8 cellular contexts compared by ENCODE assay signal in genomic region chr19:18919895-18920204, GRCh38. TPM values are rescaled to one million over a fixed set of nuclear protein-coding genes. Genes with fewer than 3 reads are reported as not detected.
A peak's percentile ranks its signal among the peaks of the same experiment; 100 is the strongest.
DNase-seq lines count a peak whose midpoint lies in the region; ATAC-seq and TF ChIP-seq lines count a peak whose summit lies in the region.

No MANE protein-coding gene starts in this region.

- intact Hi-C loops in activated CD4-positive, alpha-beta T cell treated with anti-CD3 and anti-CD28 coated beads for 36 hours (cut with DNase I, micrococcal nuclease): loop anchor here (1.0 to 2.0 kb wide), 21 partner anchors 12 to 727 kb away; partner anchors contain the start of genes BORCS8 (in 2 of the 2), ELL (in 2 of the 2), RFXANK (in 2 of the 2) and TMEM161A (in 2 of the 2)
- intact Hi-C loops in testis (cut with DNase I; ENCODE audit: low total_unique reads): no loop called here

- no peaks in the 10 kb centered on the region for H3K9me3 Mint-ChIP-seq in activated CD4-positive, alpha-beta T cell treated with anti-CD3 and anti-CD28 coated beads for 36 hours (ENCODE audit: low read depth)
- no peaks in the 10 kb centered on the region for H3K9me3 Mint-ChIP-seq in activated naive CD8-positive, alpha-beta T cell treated with anti-CD3 and anti-CD28 coated beads for 36 hours

- TF ChIP-seq CTCF in kidney epithelial cell (IDR thresholded peaks at IDR 0.05; ENCODE audit: insufficient read depth, low read length, poor library complexity, severe bottlenecking) (no peak), testis (IDR thresholded peaks at IDR 0.05) (no peak)

- peak overlapping the region; percentile 99 for H3K4me3 Mint-ChIP-seq in activated CD4-positive, alpha-beta T cell treated with anti-CD3 and anti-CD28 coated beads for 36 hours
- H3K4me3 Mint-ChIP-seq in activated naive CD8-positive, alpha-beta T cell treated with anti-CD3 and anti-CD28 coated beads for 36 hours: peak overlapping the region; percentile 99

- peaks cover 20% of the 10 kb centered on the region for H3K4me1 ChIP-seq in testis

- WGBS in testis, 2 donors: 0 to 3% methylated on average over 15 of the region's 15 CpGs

- no peak for ATAC-seq in activated CD4-positive, alpha-beta T cell treated with anti-CD3 and anti-CD28 coated beads for 36 hours
- ATAC-seq in GM19397 (IDR thresholded peaks at IDR 0.05; ENCODE audit: unreplicated experiment): no peak

- in situ Hi-C loops in KBM-7 (cut with MboI; ENCODE audit: low pct_unique_long_range_greater_than_20kb, low sequenced_read_pairs): no loop called here

- POLR2A ChIA-PET in activated CD4-positive, alpha-beta T cell treated with anti-CD3 and anti-CD28 coated beads for 36 hours (lab: Charles Lee): interaction anchor here (0.6 to 1.7 kb wide), 10 partner anchors 9 to 782 kb away, joined by 3 to 14 read pairs (median 3); partner anchors contain the start of gene UPF1

- no peaks in the 10 kb centered on the region for H3K9me3 ChIP-seq in testis

- H3K36me3 ChIP-seq in kidney epithelial cell (ENCODE audit: control insufficient read depth, insufficient read depth, low read length) (no peaks in the 10 kb centered on the region), testis (ENCODE audit: low read depth, missing control alignments) (no peaks in the 10 kb centered on the region)

- peaks cover 45% of the 10 kb centered on the region for H3K36me3 Mint-ChIP-seq in activated CD4-positive, alpha-beta T cell treated with anti-CD3 and anti-CD28 coated beads for 36 hours (ENCODE audit: low read depth)
- H3K36me3 Mint-ChIP-seq in activated naive CD8-positive, alpha-beta T cell treated with anti-CD3 and anti-CD28 coated beads for 36 hours: peaks cover 42% of the 10 kb centered on the region

- H3K4me3 ChIP-seq in kidney epithelial cell (ENCODE audit: low read depth, low read length) (peak overlapping the region; percentile 99), testis (peak overlapping the region; percentile 81 to 82)

- no peak for DNase-seq in activated CD4-positive, alpha-beta T cell treated with anti-CD3 and anti-CD28 coated beads for 36 hours
- no peak for DNase-seq in activated CD4-positive, alpha-beta T cell treated with anti-CD3 and anti-CD28 coated beads, Interleukin-2, amount 50 U/mL, for 1 hour
- DNase-seq in activated naive CD8-positive, alpha-beta T cell treated with anti-CD3 and anti-CD28 coated beads for 36 hours: no peak
- DNase-seq in kidney epithelial cell (ENCODE audit: low read depth) (no peak), testis (no peak), NCI-H82 treated with DMSO at 0.1 percent for 48 hours (lab: John Stamatoyannopoulos, UW; ENCODE audit: unreplicated experiment) (no peak), KBM-7 (no peak)

- no peak for TF ChIP-seq POLR2A in testis (IDR thresholded peaks at IDR 0.05)

- peak overlapping the region; percentile 96 for H3K27ac Mint-ChIP-seq in activated CD4-positive, alpha-beta T cell treated with anti-CD3 and anti-CD28 coated beads for 36 hours
- peak overlapping the region; percentile 89 for H3K27ac Mint-ChIP-seq in activated naive CD8-positive, alpha-beta T cell treated with anti-CD3 and anti-CD28 coated beads for 36 hours

- no peaks in the 10 kb centered on the region for H3K27me3 Mint-ChIP-seq in activated CD4-positive, alpha-beta T cell treated with anti-CD3 and anti-CD28 coated beads for 36 hours
- peaks cover 3% of the 10 kb centered on the region for H3K27me3 Mint-ChIP-seq in activated naive CD8-positive, alpha-beta T cell treated with anti-CD3 and anti-CD28 coated beads for 36 hours

- no peak overlapping the region for H3K27ac ChIP-seq in testis

- H3K27me3 ChIP-seq in kidney epithelial cell (ENCODE audit: control insufficient read depth, insufficient read depth, low read length) (no peaks in the 10 kb centered on the region), testis (no peaks in the 10 kb centered on the region)

- CTCF ChIA-PET in activated CD4-positive, alpha-beta T cell treated with anti-CD3 and anti-CD28 coated beads for 36 hours (lab: Charles Lee): interaction anchor here (0.6 to 2.8 kb wide), 8 partner anchors 10 to 331 kb away, joined by 3 to 11 read pairs (median 4); partner anchors contain the start of genes NR2C2AP and REX1BD

- peaks cover 41% of the 10 kb centered on the region for H3K4me1 Mint-ChIP-seq in activated CD4-positive, alpha-beta T cell treated with anti-CD3 and anti-CD28 coated beads for 36 hours
- peaks cover 30% of the 10 kb centered on the region for H3K4me1 Mint-ChIP-seq in activated naive CD8-positive, alpha-beta T cell treated with anti-CD3 and anti-CD28 coated beads for 36 hours

RNA-seq across cellular contexts. Expression of gene DDX49, which starts 0.3 kb away (rescaled TPM):
- total RNA-seq in activated CD4-positive, alpha-beta T cell treated with anti-CD3 and anti-CD28 coated beads for 36 hours: 10 to 100 TPM; 51.4 to 53.4 TPM
- 10 to 100 TPM; 87.4 to 89.2 TPM for total RNA-seq in activated naive CD8-positive, alpha-beta T cell treated with anti-CD3 and anti-CD28 coated beads for 36 hours
- total RNA-seq in kidney epithelial cell (85.0 and 102 TPM in 2 replicates), testis (10 to 100 TPM; 84.8 to 95.6 TPM)
- 65.6 TPM for polyA plus RNA-seq in testis (ENCODE audit: insufficient read depth, low read depth, low replicate concordance)

RNA-seq across cellular contexts. Expression of gene COPE, which starts 0.7 kb away (rescaled TPM):
- 100 to 1,000 TPM; 158 to 182 TPM for total RNA-seq in activated CD4-positive, alpha-beta T cell treated with anti-CD3 and anti-CD28 coated beads for 36 hours
- 100 to 1,000 TPM; 169 to 174 TPM for total RNA-seq in activated naive CD8-positive, alpha-beta T cell treated with anti-CD3 and anti-CD28 coated beads for 36 hours
- total RNA-seq in kidney epithelial cell (415 and 437 TPM in 2 replicates), testis (100 to 1,000 TPM; 490 to 692 TPM)
- 343 TPM for polyA plus RNA-seq in testis (ENCODE audit: insufficient read depth, low read depth, low replicate concordance)

RNA-seq across cellular contexts. Expression of gene HOMER3, which starts 21.2 kb away (rescaled TPM):
- under 1 TPM; 0.46 to 0.62 TPM for total RNA-seq in activated CD4-positive, alpha-beta T cell treated with anti-CD3 and anti-CD28 coated beads for 36 hours
- not detected for total RNA-seq in activated naive CD8-positive, alpha-beta T cell treated with anti-CD3 and anti-CD28 coated beads for 36 hours
- total RNA-seq in kidney epithelial cell (82.9 and 109 TPM in 2 replicates), testis (10 to 100 TPM; 31.3 to 39.6 TPM)
- polyA plus RNA-seq in testis (ENCODE audit: insufficient read depth, low read depth, low replicate concordance): 19.9 TPM

RNA-seq across cellular contexts. Expression of gene CERS1, which starts 23.9 kb away (rescaled TPM):
- under 1 TPM; 0.11 to 0.16 TPM for total RNA-seq in activated CD4-positive, alpha-beta T cell treated with anti-CD3 and anti-CD28 coated beads for 36 hours
- total RNA-seq in activated naive CD8-positive, alpha-beta T cell treated with anti-CD3 and anti-CD28 coated beads for 36 hours: under 1 TPM; 0.19 to 0.28 TPM
- 2.3 and 2.9 TPM in 2 replicates for total RNA-seq in kidney epithelial cell
- total RNA-seq in testis: 10 to 100 TPM; 64.5 to 73.2 TPM
- polyA plus RNA-seq in testis (ENCODE audit: insufficient read depth, low read depth, low replicate concordance): 43.0 TPM

Comparison
In these comparisons a context has a peak if more than half of its experiments do, and no peak if none do; other contexts are left out.
1. RNA of gene HOMER3, which starts 21.2 kb away (total RNA-seq): 82.9 to 109 TPM in kidney epithelial cell and 31.3 to 39.6 TPM in testis; 0.46 to 0.62 TPM in activated CD4-positive, alpha-beta T cell treated with anti-CD3 and anti-CD28 coated beads for 36 hours and not detected in activated naive CD8-positive, alpha-beta T cell treated with anti-CD3 and anti-CD28 coated beads for 36 hours; every median in the first group is over 10 times any median in the second.